1 cellular context compared by ENCODE assay signal in the genomic region with DNA sequence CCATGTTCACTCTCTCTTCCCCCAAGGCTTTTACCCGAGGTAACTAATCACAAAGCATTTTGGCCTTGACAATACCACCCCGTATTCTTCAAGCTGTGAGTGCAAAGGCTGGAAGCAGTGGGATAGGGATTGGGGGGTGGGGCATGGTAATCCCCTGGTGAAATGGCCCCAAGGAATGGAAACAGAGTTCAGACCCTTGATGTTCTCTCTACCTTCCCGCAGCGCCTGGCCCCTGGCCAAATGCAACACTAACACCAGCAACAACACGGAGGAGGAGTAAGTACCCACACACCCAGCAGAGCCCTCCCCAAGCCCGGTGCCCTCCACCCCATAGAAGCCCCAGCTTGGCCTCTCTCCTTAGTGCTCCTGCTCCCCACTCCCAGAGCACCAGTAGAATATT.
TF ChIP-seq lines count a peak whose summit lies in the region.

No MANE protein-coding gene starts in this region.

TF ChIP-seq in GM23338, 12 proteins besides CTCF, POLR2A, EP300 and RAD21 (continued from another document):
- TF ChIP-seq EZH2 (IDR thresholded peaks at IDR 0.05; ENCODE audit: low read depth, unreplicated experiment), result no peak
- TF ChIP-seq CREB1 (CRISPR knock-in tag; IDR thresholded peaks at IDR 0.05; ENCODE audit: low read depth), result no peak
TF ChIP-seq in GM23338: peak in this region for 0.
